Comparison of ENCODE assay signal across 1 cellular context in the genomic region with DNA sequence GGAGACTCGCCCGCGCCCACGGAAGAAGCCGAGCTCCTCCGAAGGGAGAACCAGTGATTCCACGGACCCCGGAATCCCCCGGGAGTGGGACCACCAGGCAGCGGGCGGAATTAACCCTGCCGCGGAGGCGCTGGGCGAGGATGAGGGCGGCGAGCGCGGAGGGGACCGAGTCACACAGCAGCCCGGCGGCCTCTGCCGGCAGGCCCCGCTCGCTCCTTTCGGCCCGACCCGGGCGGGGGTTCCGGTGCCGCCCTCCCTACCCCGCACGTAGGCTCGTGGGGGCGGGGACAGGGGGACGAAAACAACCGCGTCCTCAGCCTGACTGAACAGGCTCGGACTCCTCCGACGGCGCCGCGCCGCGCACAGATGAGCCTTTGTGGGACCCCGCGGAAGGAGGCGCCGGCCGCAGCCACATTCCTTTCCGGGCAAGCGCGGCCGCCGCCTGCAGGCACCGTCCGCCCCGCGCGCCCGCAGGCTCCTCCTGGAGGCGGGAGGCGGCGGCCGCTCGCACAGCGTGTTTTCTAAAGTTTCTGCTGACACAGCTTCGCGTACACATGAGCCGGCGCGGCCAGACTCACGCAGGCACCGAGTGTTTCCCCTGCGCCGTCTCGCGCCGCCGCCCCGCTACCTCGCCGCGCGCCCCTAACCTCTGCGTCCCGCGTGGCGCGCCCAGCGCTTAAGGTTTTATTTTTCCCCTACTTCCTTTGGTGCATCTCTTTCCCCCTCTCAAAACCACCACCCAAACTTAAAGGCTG.
TF ChIP-seq lines count a peak whose summit lies in the region.

No MANE protein-coding gene starts in this region.

TF ChIP-seq in HepG2, 621 proteins besides CTCF, POLR2A, EP300 and RAD21 (continued from another document and continues in another):
- TF ChIP-seq, protein P1, sequence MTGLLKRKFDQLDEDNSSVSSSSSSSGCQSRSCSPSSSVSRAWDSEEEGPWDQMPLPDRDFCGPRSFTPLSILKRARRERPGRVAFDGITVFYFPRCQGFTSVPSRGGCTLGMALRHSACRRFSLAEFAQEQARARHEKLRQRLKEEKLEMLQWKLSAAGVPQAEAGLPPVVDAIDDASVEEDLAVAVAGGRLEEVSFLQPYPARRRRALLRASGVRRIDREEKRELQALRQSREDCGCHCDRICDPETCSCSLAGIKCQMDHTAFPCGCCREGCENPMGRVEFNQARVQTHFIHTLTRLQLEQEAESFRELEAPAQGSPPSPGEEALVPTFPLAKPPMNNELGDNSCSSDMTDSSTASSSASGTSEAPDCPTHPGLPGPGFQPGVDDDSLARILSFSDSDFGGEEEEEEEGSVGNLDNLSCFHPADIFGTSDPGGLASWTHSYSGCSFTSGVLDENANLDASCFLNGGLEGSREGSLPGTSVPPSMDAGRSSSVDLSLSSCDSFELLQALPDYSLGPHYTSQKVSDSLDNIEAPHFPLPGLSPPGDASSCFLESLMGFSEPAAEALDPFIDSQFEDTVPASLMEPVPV (CRISPR knock-in tag; IDR thresholded peaks at IDR 0.05): peak; percentile 82
- TF ChIP-seq ZNF629 (CRISPR knock-in tag; conservative IDR thresholded peaks at IDR 0.05): peak; percentile 30; the same call in 1 of the 2 replicates
- TF ChIP-seq, protein P2, sequence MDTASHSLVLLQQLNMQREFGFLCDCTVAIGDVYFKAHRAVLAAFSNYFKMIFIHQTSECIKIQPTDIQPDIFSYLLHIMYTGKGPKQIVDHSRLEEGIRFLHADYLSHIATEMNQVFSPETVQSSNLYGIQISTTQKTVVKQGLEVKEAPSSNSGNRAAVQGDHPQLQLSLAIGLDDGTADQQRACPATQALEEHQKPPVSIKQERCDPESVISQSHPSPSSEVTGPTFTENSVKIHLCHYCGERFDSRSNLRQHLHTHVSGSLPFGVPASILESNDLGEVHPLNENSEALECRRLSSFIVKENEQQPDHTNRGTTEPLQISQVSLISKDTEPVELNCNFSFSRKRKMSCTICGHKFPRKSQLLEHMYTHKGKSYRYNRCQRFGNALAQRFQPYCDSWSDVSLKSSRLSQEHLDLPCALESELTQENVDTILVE (CRISPR knock-in tag; IDR thresholded peaks at IDR 0.05): peak; percentile 65; the same call in 1 of the 2 replicates
- TF ChIP-seq, protein P3, sequence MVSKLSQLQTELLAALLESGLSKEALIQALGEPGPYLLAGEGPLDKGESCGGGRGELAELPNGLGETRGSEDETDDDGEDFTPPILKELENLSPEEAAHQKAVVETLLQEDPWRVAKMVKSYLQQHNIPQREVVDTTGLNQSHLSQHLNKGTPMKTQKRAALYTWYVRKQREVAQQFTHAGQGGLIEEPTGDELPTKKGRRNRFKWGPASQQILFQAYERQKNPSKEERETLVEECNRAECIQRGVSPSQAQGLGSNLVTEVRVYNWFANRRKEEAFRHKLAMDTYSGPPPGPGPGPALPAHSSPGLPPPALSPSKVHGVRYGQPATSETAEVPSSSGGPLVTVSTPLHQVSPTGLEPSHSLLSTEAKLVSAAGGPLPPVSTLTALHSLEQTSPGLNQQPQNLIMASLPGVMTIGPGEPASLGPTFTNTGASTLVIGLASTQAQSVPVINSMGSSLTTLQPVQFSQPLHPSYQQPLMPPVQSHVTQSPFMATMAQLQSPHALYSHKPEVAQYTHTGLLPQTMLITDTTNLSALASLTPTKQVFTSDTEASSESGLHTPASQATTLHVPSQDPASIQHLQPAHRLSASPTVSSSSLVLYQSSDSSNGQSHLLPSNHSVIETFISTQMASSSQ (IDR thresholded peaks at IDR 0.05; ENCODE audit: low read depth): no peak
- TF ChIP-seq, protein P3 (CRISPR knock-in tag; IDR thresholded peaks at IDR 0.05; ENCODE audit: borderline replicate concordance): peak; percentile 84
- TF ChIP-seq, protein P4, sequence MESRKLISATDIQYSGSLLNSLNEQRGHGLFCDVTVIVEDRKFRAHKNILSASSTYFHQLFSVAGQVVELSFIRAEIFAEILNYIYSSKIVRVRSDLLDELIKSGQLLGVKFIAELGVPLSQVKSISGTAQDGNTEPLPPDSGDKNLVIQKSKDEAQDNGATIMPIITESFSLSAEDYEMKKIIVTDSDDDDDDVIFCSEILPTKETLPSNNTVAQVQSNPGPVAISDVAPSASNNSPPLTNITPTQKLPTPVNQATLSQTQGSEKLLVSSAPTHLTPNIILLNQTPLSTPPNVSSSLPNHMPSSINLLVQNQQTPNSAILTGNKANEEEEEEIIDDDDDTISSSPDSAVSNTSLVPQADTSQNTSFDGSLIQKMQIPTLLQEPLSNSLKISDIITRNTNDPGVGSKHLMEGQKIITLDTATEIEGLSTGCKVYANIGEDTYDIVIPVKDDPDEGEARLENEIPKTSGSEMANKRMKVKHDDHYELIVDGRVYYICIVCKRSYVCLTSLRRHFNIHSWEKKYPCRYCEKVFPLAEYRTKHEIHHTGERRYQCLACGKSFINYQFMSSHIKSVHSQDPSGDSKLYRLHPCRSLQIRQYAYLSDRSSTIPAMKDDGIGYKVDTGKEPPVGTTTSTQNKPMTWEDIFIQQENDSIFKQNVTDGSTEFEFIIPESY (CRISPR knock-in tag; IDR thresholded peaks at IDR 0.05): 0 out of 2 replicates have a peak, but pooled peaks have one; percentile 37
- TF ChIP-seq NCOA1 (CRISPR knock-in tag; IDR thresholded peaks at IDR 0.05): no peak
- no peak for TF ChIP-seq SCMH1 (CRISPR knock-in tag; IDR thresholded peaks at IDR 0.05; ENCODE audit: borderline replicate concordance)
- no peak for TF ChIP-seq TGIF2 (CRISPR knock-in tag; IDR thresholded peaks at IDR 0.05)
- no peak for TF ChIP-seq ZNF382 (CRISPR knock-in tag; IDR thresholded peaks at IDR 0.05; ENCODE audit: borderline replicate concordance)
- TF ChIP-seq ZNF296 (CRISPR knock-in tag; conservative IDR thresholded peaks at IDR 0.05): no peak
- no peak for TF ChIP-seq SOX6 (IDR thresholded peaks at IDR 0.05)
- TF ChIP-seq SOX6 (CRISPR knock-in tag; IDR thresholded peaks at IDR 0.05): peak; percentile 77; the same call in 1 of the 2 replicates
- peak; percentile 99 for TF ChIP-seq KDM5B (CRISPR knock-in tag; IDR thresholded peaks at IDR 0.05; ENCODE audit: borderline replicate concordance)
- peak; percentile 73; the same call in 1 of the 2 replicates for TF ChIP-seq ZFP41 (CRISPR knock-in tag; IDR thresholded peaks at IDR 0.05; ENCODE audit: borderline replicate concordance)
- TF ChIP-seq TAF15 (IDR thresholded peaks at IDR 0.05; ENCODE audit: low read depth, low read length, poor library complexity, severe bottlenecking): peak; percentile 25
- peak; percentile 39; the same call in 1 of the 2 replicates for TF ChIP-seq ZNF558 (CRISPR knock-in tag; IDR thresholded peaks at IDR 0.05; ENCODE audit: borderline replicate concordance)
- TF ChIP-seq AHR (CRISPR knock-in tag; IDR thresholded peaks at IDR 0.05): peak; percentile 34
- TF ChIP-seq, protein P5, sequence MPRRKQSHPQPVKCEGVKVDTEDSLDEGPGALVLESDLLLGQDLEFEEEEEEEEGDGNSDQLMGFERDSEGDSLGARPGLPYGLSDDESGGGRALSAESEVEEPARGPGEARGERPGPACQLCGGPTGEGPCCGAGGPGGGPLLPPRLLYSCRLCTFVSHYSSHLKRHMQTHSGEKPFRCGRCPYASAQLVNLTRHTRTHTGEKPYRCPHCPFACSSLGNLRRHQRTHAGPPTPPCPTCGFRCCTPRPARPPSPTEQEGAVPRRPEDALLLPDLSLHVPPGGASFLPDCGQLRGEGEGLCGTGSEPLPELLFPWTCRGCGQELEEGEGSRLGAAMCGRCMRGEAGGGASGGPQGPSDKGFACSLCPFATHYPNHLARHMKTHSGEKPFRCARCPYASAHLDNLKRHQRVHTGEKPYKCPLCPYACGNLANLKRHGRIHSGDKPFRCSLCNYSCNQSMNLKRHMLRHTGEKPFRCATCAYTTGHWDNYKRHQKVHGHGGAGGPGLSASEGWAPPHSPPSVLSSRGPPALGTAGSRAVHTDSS (CRISPR knock-in tag; conservative IDR thresholded peaks at IDR 0.05): peak; percentile 33; the same call in 1 of the 2 replicates
- TF ChIP-seq ZNF781 (CRISPR knock-in tag; IDR thresholded peaks at IDR 0.05; ENCODE audit: borderline replicate concordance, not compliant biosample characterization): no peak
- 0 out of 2 replicates have a peak, but pooled peaks have one; percentile 29 for TF ChIP-seq KLF13 (CRISPR knock-in tag; IDR thresholded peaks at IDR 0.05)
- no peak for TF ChIP-seq EZH2 (conservative IDR thresholded peaks at IDR 0.05; ENCODE audit: low read depth, low read length)
- no peak for TF ChIP-seq ZMYM3 (CRISPR knock-in tag; IDR thresholded peaks at IDR 0.05)
- no peak for TF ChIP-seq CENPX (CRISPR knock-in tag; IDR thresholded peaks at IDR 0.05)
- TF ChIP-seq, protein P6, sequence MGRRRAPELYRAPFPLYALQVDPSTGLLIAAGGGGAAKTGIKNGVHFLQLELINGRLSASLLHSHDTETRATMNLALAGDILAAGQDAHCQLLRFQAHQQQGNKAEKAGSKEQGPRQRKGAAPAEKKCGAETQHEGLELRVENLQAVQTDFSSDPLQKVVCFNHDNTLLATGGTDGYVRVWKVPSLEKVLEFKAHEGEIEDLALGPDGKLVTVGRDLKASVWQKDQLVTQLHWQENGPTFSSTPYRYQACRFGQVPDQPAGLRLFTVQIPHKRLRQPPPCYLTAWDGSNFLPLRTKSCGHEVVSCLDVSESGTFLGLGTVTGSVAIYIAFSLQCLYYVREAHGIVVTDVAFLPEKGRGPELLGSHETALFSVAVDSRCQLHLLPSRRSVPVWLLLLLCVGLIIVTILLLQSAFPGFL (CRISPR knock-in tag; IDR thresholded peaks at IDR 0.05): no peak
- peak; percentile 83 for TF ChIP-seq NKX3-1 (CRISPR knock-in tag; IDR thresholded peaks at IDR 0.05)
- peak; percentile 93 for TF ChIP-seq SNAI1 (CRISPR knock-in tag; IDR thresholded peaks at IDR 0.05; ENCODE audit: borderline replicate concordance)
- no peak; the same call in 1 of the 2 replicates for TF ChIP-seq CBFB (CRISPR knock-in tag; IDR thresholded peaks at IDR 0.05)
- peak; percentile 79; the same call in 1 of the 2 replicates for TF ChIP-seq ZNF570 (CRISPR knock-in tag; IDR thresholded peaks at IDR 0.05; ENCODE audit: borderline replicate concordance)
- peak; percentile 92 for TF ChIP-seq MEIS2 (CRISPR knock-in tag; IDR thresholded peaks at IDR 0.05)
- TF ChIP-seq, protein P7, sequence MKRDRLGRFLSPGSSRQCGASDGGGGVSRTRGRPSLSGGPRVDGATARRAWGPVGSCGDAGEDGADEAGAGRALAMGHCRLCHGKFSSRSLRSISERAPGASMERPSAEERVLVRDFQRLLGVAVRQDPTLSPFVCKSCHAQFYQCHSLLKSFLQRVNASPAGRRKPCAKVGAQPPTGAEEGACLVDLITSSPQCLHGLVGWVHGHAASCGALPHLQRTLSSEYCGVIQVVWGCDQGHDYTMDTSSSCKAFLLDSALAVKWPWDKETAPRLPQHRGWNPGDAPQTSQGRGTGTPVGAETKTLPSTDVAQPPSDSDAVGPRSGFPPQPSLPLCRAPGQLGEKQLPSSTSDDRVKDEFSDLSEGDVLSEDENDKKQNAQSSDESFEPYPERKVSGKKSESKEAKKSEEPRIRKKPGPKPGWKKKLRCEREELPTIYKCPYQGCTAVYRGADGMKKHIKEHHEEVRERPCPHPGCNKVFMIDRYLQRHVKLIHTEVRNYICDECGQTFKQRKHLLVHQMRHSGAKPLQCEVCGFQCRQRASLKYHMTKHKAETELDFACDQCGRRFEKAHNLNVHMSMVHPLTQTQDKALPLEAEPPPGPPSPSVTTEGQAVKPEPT (CRISPR knock-in tag; IDR thresholded peaks at IDR 0.05; ENCODE audit: low read depth): peak; percentile 65; the same call in 1 of the 2 replicates
- 0 out of 2 replicates have a peak, but pooled peaks have one; percentile 38 for TF ChIP-seq SNRNP70 (IDR thresholded peaks at IDR 0.05; ENCODE audit: low read depth, low read length)
- peak; percentile 94 for TF ChIP-seq DMAP1 (CRISPR knock-in tag; IDR thresholded peaks at IDR 0.05)
- TF ChIP-seq ZNF782 (CRISPR knock-in tag; IDR thresholded peaks at IDR 0.05; ENCODE audit: borderline replicate concordance): no peak; the same call in 1 of the 2 replicates
- peak; percentile 86 for TF ChIP-seq ZSCAN25 (CRISPR knock-in tag; IDR thresholded peaks at IDR 0.05)
- no peak for TF ChIP-seq MIER2 (CRISPR knock-in tag; IDR thresholded peaks at IDR 0.05)
- TF ChIP-seq, protein P8, sequence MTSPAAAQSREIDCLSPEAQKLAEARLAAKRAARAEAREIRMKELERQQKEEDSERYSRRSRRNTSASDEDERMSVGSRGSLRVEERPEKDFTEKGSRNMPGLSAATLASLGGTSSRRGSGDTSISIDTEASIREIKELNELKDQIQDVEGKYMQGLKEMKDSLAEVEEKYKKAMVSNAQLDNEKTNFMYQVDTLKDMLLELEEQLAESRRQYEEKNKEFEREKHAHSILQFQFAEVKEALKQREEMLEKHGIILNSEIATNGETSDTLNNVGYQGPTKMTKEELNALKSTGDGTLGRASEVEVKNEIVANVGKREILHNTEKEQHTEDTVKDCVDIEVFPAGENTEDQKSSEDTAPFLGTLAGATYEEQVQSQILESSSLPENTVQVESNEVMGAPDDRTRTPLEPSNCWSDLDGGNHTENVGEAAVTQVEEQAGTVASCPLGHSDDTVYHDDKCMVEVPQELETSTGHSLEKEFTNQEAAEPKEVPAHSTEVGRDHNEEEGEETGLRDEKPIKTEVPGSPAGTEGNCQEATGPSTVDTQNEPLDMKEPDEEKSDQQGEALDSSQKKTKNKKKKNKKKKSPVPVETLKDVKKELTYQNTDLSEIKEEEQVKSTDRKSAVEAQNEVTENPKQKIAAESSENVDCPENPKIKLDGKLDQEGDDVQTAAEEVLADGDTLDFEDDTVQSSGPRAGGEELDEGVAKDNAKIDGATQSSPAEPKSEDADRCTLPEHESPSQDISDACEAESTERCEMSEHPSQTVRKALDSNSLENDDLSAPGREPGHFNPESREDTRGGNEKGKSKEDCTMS (CRISPR knock-in tag; conservative IDR thresholded peaks at IDR 0.05): no peak
- TF ChIP-seq KMT2A (CRISPR knock-in tag; IDR thresholded peaks at IDR 0.05): peak; percentile 94
- no peak for TF ChIP-seq SIN3B (IDR thresholded peaks at IDR 0.05; ENCODE audit: low read length)
- no peak; the same call in 2 of the 3 replicates for TF ChIP-seq MXI1 (IDR thresholded peaks at IDR 0.05; ENCODE audit: borderline replicate concordance, low read depth, low read length)
- TF ChIP-seq ZNF607 (CRISPR knock-in tag; IDR thresholded peaks at IDR 0.05; ENCODE audit: borderline replicate concordance): peak; percentile 89
- TF ChIP-seq ZNF550 (CRISPR knock-in tag; IDR thresholded peaks at IDR 0.05; ENCODE audit: borderline replicate concordance): peak; percentile 94
- peak; percentile 99 for TF ChIP-seq RBFOX2 (IDR thresholded peaks at IDR 0.05; ENCODE audit: low read depth, low read length)
- TF ChIP-seq ZNF841 (CRISPR knock-in tag; IDR thresholded peaks at IDR 0.05; ENCODE audit: borderline replicate concordance): 0 out of 2 replicates have a peak, but pooled peaks have one; percentile 66
- TF ChIP-seq HDAC1 (CRISPR knock-in tag; IDR thresholded peaks at IDR 0.05): peak; percentile 85; the same call in 1 of the 2 replicates
- TF ChIP-seq ZFAT (CRISPR knock-in tag; conservative IDR thresholded peaks at IDR 0.05): 0 out of 2 replicates have a peak, but pooled peaks have one; percentile 75
- no peak for TF ChIP-seq ZBTB21 (CRISPR knock-in tag; IDR thresholded peaks at IDR 0.05)
